22 cellular contexts compared by ENCODE assay signal in the genomic region with DNA sequence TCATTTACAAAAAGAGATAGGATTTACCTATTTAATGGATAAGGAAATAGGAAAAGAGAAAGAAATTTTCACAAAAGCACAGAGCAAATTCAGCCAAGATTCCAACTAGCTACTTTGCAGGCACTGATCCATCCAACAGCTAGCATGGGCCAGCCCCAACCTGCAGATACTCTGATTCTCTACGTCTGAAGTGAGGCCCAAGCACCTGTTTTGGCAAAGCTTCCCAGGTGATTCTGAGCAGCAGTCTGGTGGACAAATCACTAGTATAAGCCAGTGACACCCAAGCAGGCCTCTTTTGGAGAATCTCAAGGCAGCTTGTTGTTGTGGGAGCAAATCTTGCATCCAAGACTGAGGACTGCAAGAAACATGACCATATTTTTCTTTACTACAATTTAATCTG. TPM values are rescaled to one million over a fixed set of nuclear protein-coding genes. Genes with fewer than 3 reads are reported as not detected.
"Had no signal": no experiment of that assay in that cellular context is flagged by ENCODE, and none has a peak within 500 bp of the region (broad histone marks: within the 10 kb centered on the region; RNA-seq: fewer than 3 reads in every experiment).

No MANE protein-coding gene starts in this region.

- H3K36me3 ChIP-seq: neutrophil, thoracic aorta, upper lobe of left lung had no signal

- H3K4me1 ChIP-seq: upper lobe of left lung had no signal

- H3K9me3 Mint-ChIP-seq: activated CD4-positive, alpha-beta memory T cell treated with anti-CD3 and anti-CD28 coated beads for 36 hours; activated naive CD8-positive, alpha-beta T cell treated with anti-CD3 and anti-CD28 coated beads for 36 hours; effector memory CD8-positive, alpha-beta T cell; natural killer cell treated with Interleukin-12 subunit alpha and Interleukin-12 subunit beta and Interleukin-15 and Interleukin-18, amount 100 ng/mL, for 72 hours had no signal

- H3K4me1 Mint-ChIP-seq: activated B cell treated with CpG ODN at 0.5 μM for 24 hours; activated naive CD8-positive, alpha-beta T cell treated with anti-CD3 and anti-CD28 coated beads for 36 hours; mesothelial cell of epicardium; stimulated activated naive B cell treated with anti-CD40 and anti-IgM and Interleukin-4, amounts not matched to agents 10 μg/mL and 1 μg/mL and 100 μg/mL, for 72 hours had no signal

- H3K27me3 ChIP-seq: upper lobe of left lung had no signal

- H3K36me3 Mint-ChIP-seq: activated CD4-positive, alpha-beta memory T cell treated with anti-CD3 and anti-CD28 coated beads for 36 hours; activated naive CD8-positive, alpha-beta T cell treated with anti-CD3 and anti-CD28 coated beads for 36 hours; mesothelial cell of epicardium; natural killer cell treated with Interleukin-12 subunit alpha and Interleukin-12 subunit beta and Interleukin-15 and Interleukin-18, amount 100 ng/mL, for 72 hours; stimulated activated naive B cell treated with anti-CD40 and anti-IgM and Interleukin-4, amounts not matched to agents 10 μg/mL and 1 μg/mL and 100 μg/mL, for 72 hours had no signal

- H3K4me3 Mint-ChIP-seq: activated B cell treated with CpG ODN at 0.5 μM for 24 hours; activated CD4-positive, alpha-beta memory T cell treated with anti-CD3 and anti-CD28 coated beads for 36 hours; activated naive CD8-positive, alpha-beta T cell treated with anti-CD3 and anti-CD28 coated beads for 36 hours; effector memory CD8-positive, alpha-beta T cell; mesothelial cell of epicardium; natural killer cell treated with Interleukin-12 subunit alpha and Interleukin-12 subunit beta and Interleukin-15 and Interleukin-18, amount 100 ng/mL, for 72 hours; stimulated activated naive B cell treated with anti-CD40 and anti-IgM and Interleukin-4, amounts not matched to agents 10 μg/mL and 1 μg/mL and 100 μg/mL, for 72 hours had no signal

- H3K9me3 ChIP-seq: neutrophil, thoracic aorta, upper lobe of left lung had no signal

- DNase-seq: activated B cell treated with CpG ODN at 0.5 μM for 24 hours; activated CD4-positive, alpha-beta memory T cell treated with anti-CD3 and anti-CD28 coated beads for 36 hours; activated CD4-positive, alpha-beta T cell treated with anti-CD3 and anti-CD28 coated beads for 4 hours; activated naive CD8-positive, alpha-beta T cell treated with anti-CD3 and anti-CD28 coated beads for 36 hours; activated T-cell treated with anti-CD3 and anti-CD28 coated beads for 4 hours; amniotic stem cell; effector memory CD8-positive, alpha-beta T cell; foreskin melanocyte; glutamatergic neuron; hippocampal formation; islet precursor cell; posterior cingulate gyrus; stimulated activated naive B cell treated with anti-CD40 and anti-IgM and Interleukin-4, amounts not matched to agents 10 μg/mL and 1 μg/mL and 100 μg/mL, for 72 hours; upper lobe of left lung had no signal

- H3K27ac Mint-ChIP-seq: activated B cell treated with CpG ODN at 0.5 μM for 24 hours; activated CD4-positive, alpha-beta memory T cell treated with anti-CD3 and anti-CD28 coated beads for 36 hours; activated naive CD8-positive, alpha-beta T cell treated with anti-CD3 and anti-CD28 coated beads for 36 hours; effector memory CD8-positive, alpha-beta T cell; mesothelial cell of epicardium; natural killer cell treated with Interleukin-12 subunit alpha and Interleukin-12 subunit beta and Interleukin-15 and Interleukin-18, amount 100 ng/mL, for 72 hours; stimulated activated naive B cell treated with anti-CD40 and anti-IgM and Interleukin-4, amounts not matched to agents 10 μg/mL and 1 μg/mL and 100 μg/mL, for 72 hours had no signal

- ATAC-seq: effector memory CD8-positive, alpha-beta T cell; natural killer cell treated with Interleukin-12 subunit alpha and Interleukin-12 subunit beta and Interleukin-15 and Interleukin-18, amount 100 ng/mL, for 72 hours; stimulated activated naive B cell treated with anti-CD40 and anti-IgM and Interleukin-4, amounts not matched to agents 10 μg/mL and 1 μg/mL and 100 μg/mL, for 72 hours had no signal

- FAIRE-seq: TTC549 had no signal

- H3K4me3 ChIP-seq: lung, thoracic aorta, upper lobe of left lung had no signal

- H3K27ac ChIP-seq: neutrophil, thoracic aorta, upper lobe of left lung had no signal

RNA-seq across cellular contexts. Expression of gene CALB2, which starts 20.9 kb away (rescaled TPM):
- total RNA-seq: activated B cell treated with CpG ODN at 0.5 μM for 24 hours; activated CD4-positive, alpha-beta memory T cell treated with anti-CD3 and anti-CD28 coated beads for 36 hours; activated naive CD8-positive, alpha-beta T cell treated with anti-CD3 and anti-CD28 coated beads for 36 hours; dermis microvascular lymphatic vessel endothelial cell; natural killer cell treated with Interleukin-12 subunit alpha and Interleukin-12 subunit beta and Interleukin-15 and Interleukin-18, amount 100 ng/mL, for 72 hours; renal cortical epithelial cell had no signal
